ENCODE assay signal across 23 cellular contexts in the genomic region with DNA sequence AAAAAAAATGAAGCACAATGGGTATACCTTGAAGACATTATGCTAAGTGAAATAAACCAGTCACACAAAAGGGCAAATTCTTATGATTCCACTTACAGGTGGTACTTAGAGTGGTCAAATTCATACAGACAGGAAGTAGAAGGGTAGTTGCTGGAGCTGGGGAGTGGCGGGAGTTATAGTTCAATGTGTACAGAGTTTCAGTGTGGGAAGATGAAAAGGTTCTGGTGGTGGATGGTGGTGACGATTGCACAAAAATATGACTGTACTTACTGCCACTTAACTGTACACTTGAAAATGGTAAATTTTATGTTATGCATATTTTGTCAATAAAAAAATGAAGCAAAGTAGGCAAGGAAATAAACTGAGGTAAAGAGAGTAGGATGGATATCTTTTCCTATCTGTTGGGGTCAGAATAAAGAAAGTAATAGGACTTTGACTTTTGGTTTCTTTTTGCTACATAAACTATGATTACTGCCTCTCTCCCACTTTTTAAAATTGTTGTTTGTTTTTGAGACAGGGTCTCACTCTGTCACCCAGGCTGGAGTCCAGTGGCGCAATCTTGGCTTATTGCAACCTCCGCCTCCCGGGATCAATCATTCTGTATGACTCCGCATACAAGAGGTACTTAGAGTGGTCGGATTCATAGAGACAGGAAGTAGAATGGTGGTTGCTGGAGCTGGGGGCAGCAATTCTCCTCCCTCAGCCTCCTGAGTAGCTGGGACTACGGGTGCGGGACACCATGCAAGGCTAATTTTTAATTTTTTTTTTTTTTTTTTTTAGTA. TPM values are rescaled to one million over a fixed set of nuclear protein-coding genes. Genes with fewer than 3 reads are reported as not detected.
DNase-seq lines count a peak whose midpoint lies in the region; ATAC-seq and TF ChIP-seq lines count a peak whose summit lies in the region.
"Had no signal": no experiment of that assay in that cellular context is flagged by ENCODE, and none has a peak within 500 bp of the region (broad histone marks: within the 10 kb centered on the region; RNA-seq: fewer than 3 reads in every experiment).

No MANE protein-coding gene starts in this region.

- DNase-seq in DMS79 treated with DMSO at 0.1 percent for 48 hours (lab: John Stamatoyannopoulos, UW), result peak; percentile 1
- no peak for DNase-seq in DMS79 (lab: John Stamatoyannopoulos, UW)
- DNase-seq in central memory CD8-positive, alpha-beta T cell (ENCODE audit: low spot score in 2 of 2), result no peak
- no peak for DNase-seq in right atrium auricular region (ENCODE audit: low spot score)
- DNase-seq: dermis blood vessel endothelial cell, heart left ventricle, mammary epithelial cell, NCI-H1694, OCI-M1, retina, SK-N-SH had no signal

- H3K27ac ChIP-seq in BLaER1 (no peak overlapping the region), right atrium auricular region (no peak overlapping the region)
- H3K27ac ChIP-seq: 22Rv1, heart left ventricle, HL-60, KMS-11, neural progenitor cell, thoracic aorta had no signal

- H3K27ac Mint-ChIP-seq in T-helper 1 cell treated with Interleukin-12 subunit alpha and Interleukin-12 subunit beta and Interleukin-4 antibody, amounts not matched to agents 30 μg/mL and 1 μg/mL, for 36 hours, result peak overlapping the region; percentile 58
- H3K27ac Mint-ChIP-seq in central memory CD8-positive, alpha-beta T cell (ENCODE audit: low read depth), result no peak overlapping the region
- H3K27ac Mint-ChIP-seq: CD14-positive monocyte, neural progenitor cell had no signal

- H3K4me3 ChIP-seq in BLaER1 (no peak overlapping the region), right atrium auricular region (no peak overlapping the region)
- H3K4me3 ChIP-seq: neural progenitor cell, thoracic aorta had no signal

- H3K4me2 ChIP-seq in BLaER1, result peak overlapping the region; percentile 68; the same call in 1 of the 2 replicates
- H3K4me2 ChIP-seq: KMS-11, neural progenitor cell, SK-N-SH had no signal

- peaks cover 41% of the 10 kb centered on the region for H3K4me1 ChIP-seq in BLaER1
- peaks cover 0 to 19% of the 10 kb centered on the region in 2 donors for H3K4me1 ChIP-seq in right atrium auricular region

- no peaks in the 10 kb centered on the region for H3K9me3 Mint-ChIP-seq in T-helper 1 cell treated with Interleukin-12 subunit alpha and Interleukin-12 subunit beta and Interleukin-4 antibody, amounts not matched to agents 30 μg/mL and 1 μg/mL, for 36 hours
- H3K9me3 Mint-ChIP-seq in central memory CD8-positive, alpha-beta T cell, result no peaks in the 10 kb centered on the region
- H3K9me3 Mint-ChIP-seq: neural progenitor cell had no signal

- peak overlapping the region; percentile 70 for H3K4me3 Mint-ChIP-seq in T-helper 1 cell treated with Interleukin-12 subunit alpha and Interleukin-12 subunit beta and Interleukin-4 antibody, amounts not matched to agents 30 μg/mL and 1 μg/mL, for 36 hours
- peak overlapping the region; percentile 44 for H3K4me3 Mint-ChIP-seq in central memory CD8-positive, alpha-beta T cell
- H3K4me3 Mint-ChIP-seq: neural progenitor cell had no signal

- no peaks in the 10 kb centered on the region for H3K9me3 ChIP-seq in BLaER1
- no peaks in the 10 kb centered on the region for H3K9me3 ChIP-seq in right atrium auricular region
- H3K9me3 ChIP-seq: heart left ventricle, SK-N-SH, thoracic aorta had no signal

- no peaks in the 10 kb centered on the region for H4K20me1 ChIP-seq in BLaER1

- no peaks in the 10 kb centered on the region for H3K36me3 ChIP-seq in BLaER1
- H3K36me3 ChIP-seq in right atrium auricular region, result no peaks in the 10 kb centered on the region
- H3K36me3 ChIP-seq: heart left ventricle, neural progenitor cell, thoracic aorta had no signal

- H3K36me3 Mint-ChIP-seq in T-helper 1 cell treated with Interleukin-12 subunit alpha and Interleukin-12 subunit beta and Interleukin-4 antibody, amounts not matched to agents 30 μg/mL and 1 μg/mL, for 36 hours (ENCODE audit: low read depth), result no peaks in the 10 kb centered on the region
- peaks cover 5% of the 10 kb centered on the region for H3K36me3 Mint-ChIP-seq in central memory CD8-positive, alpha-beta T cell (ENCODE audit: insufficient read depth)
- H3K36me3 Mint-ChIP-seq: brain, CD14-positive monocyte, neural progenitor cell had no signal

- no peaks in the 10 kb centered on the region for H3K27me3 Mint-ChIP-seq in T-helper 1 cell treated with Interleukin-12 subunit alpha and Interleukin-12 subunit beta and Interleukin-4 antibody, amounts not matched to agents 30 μg/mL and 1 μg/mL, for 36 hours (ENCODE audit: low read depth)
- peaks cover 8% of the 10 kb centered on the region for H3K27me3 Mint-ChIP-seq in central memory CD8-positive, alpha-beta T cell

- no peak for TF ChIP-seq CTCF in right atrium auricular region (IDR thresholded peaks at IDR 0.05)

- peaks cover 20% of the 10 kb centered on the region for H3K4me1 Mint-ChIP-seq in T-helper 1 cell treated with Interleukin-12 subunit alpha and Interleukin-12 subunit beta and Interleukin-4 antibody, amounts not matched to agents 30 μg/mL and 1 μg/mL, for 36 hours (ENCODE audit: low read depth)
- H3K4me1 Mint-ChIP-seq in central memory CD8-positive, alpha-beta T cell, result peaks cover 20% of the 10 kb centered on the region

- H3K27me3 ChIP-seq in BLaER1, result no peaks in the 10 kb centered on the region
- H3K27me3 ChIP-seq in right atrium auricular region, result no peaks in the 10 kb centered on the region
- H3K27me3 ChIP-seq: neural progenitor cell had no signal

- no peak for ATAC-seq in central memory CD8-positive, alpha-beta T cell (replicated peaks; ENCODE audit: extremely low read depth, poor library complexity, severe bottlenecking)
- ATAC-seq in activated CD4-positive, CD25-positive, alpha-beta regulatory T cell treated with anti-CD3 and anti-CD28 coated beads, Interleukin-2, amount 50 U/mL, for 24 hours, result no peak
- ATAC-seq in HG02759 (IDR thresholded peaks at IDR 0.05; ENCODE audit: unreplicated experiment), result no peak
- ATAC-seq: esophagus mucosa, heart left ventricle had no signal

- no peak overlapping the region for H3K9ac ChIP-seq in BLaER1
- H3K9ac ChIP-seq: KMS-11, neural progenitor cell, SK-N-SH had no signal

RNA-seq across cellular contexts. Expression of a gene that starts 4.0 kb away (rescaled TPM):
- under 1 TPM; 0.31 to 0.78 TPM for total RNA-seq in right atrium auricular region

RNA-seq across cellular contexts. Expression of a gene that starts 57.0 kb away (rescaled TPM):
- total RNA-seq in right atrium auricular region, result 1 to 10 TPM; 2.4 to 4.2 TPM
